Comparison of ENCODE assay signal across 1 cellular context in genomic region chr15:100017140-100017539, GRCh38.
TF ChIP-seq lines count a peak whose summit lies in the region.

No MANE protein-coding gene starts in this region.

TF ChIP-seq in K562, 482 proteins besides CTCF, POLR2A, EP300 and RAD21 (continued from another document):
- TF ChIP-seq, protein P1, sequence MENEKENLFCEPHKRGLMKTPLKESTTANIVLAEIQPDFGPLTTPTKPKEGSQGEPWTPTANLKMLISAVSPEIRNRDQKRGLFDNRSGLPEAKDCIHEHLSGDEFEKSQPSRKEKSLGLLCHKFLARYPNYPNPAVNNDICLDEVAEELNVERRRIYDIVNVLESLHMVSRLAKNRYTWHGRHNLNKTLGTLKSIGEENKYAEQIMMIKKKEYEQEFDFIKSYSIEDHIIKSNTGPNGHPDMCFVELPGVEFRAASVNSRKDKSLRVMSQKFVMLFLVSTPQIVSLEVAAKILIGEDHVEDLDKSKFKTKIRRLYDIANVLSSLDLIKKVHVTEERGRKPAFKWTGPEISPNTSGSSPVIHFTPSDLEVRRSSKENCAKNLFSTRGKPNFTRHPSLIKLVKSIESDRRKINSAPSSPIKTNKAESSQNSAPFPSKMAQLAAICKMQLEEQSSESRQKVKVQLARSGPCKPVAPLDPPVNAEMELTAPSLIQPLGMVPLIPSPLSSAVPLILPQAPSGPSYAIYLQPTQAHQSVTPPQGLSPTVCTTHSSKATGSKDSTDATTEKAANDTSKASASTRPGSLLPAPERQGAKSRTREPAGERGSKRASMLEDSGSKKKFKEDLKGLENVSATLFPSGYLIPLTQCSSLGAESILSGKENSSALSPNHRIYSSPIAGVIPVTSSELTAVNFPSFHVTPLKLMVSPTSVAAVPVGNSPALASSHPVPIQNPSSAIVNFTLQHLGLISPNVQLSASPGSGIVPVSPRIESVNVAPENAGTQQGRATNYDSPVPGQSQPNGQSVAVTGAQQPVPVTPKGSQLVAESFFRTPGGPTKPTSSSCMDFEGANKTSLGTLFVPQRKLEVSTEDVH (IDR thresholded peaks at IDR 0.05; ENCODE audit: low read depth, partially characterized antibody): no peak
- TF ChIP-seq PHB2 (IDR thresholded peaks at IDR 0.05; ENCODE audit: low read depth): no peak
- no peak for TF ChIP-seq YBX1 (IDR thresholded peaks at IDR 0.05)
